5 cellular contexts compared by ENCODE assay signal in the genomic region with DNA sequence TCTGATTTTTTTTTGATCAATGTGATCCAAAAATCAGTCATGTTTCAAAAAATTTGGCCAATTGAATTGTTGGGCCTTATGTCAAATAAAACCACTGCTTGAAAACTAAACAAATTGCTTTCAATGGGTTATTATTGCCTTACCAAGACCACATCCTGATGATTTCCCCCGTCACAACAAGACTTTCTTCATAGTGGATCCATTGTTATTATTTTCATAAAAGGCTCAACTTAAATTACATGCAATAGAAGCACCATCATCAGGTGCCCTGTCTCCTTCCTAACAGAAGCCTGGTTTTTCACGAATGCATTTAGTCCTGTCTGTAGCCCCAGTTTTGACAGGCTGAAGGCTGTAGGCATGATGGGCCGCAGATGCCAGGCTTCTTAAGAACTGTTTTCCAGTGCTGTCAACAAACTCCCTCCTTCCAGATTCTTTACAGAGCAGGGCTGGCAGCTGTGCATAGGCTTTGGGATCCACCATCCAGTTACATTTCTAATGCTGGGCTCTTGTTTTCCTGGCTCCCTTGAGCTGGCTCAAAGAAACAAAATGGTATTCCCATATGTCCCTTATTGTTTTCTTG.
"Had no signal": no experiment of that assay in that cellular context is flagged by ENCODE, and none has a peak within 500 bp of the region (broad histone marks: within the 10 kb centered on the region; RNA-seq: fewer than 3 reads in every experiment).

No MANE protein-coding gene starts in this region.

- H3K4me3 ChIP-seq: GM23248, K562 had no signal

- H3K9ac ChIP-seq: GM23248 had no signal

- H2AFZ ChIP-seq: GM23248 had no signal

- H3K27ac ChIP-seq: GM23248 had no signal

- DNase-seq: GM23248, H9, HCEC 1CT, IMR-90 had no signal
